Comparison of ENCODE assay signal across 20 cellular contexts in genomic region chr11:7552666-7553065, GRCh38. TPM values are rescaled to one million over a fixed set of nuclear protein-coding genes. Genes with fewer than 3 reads are reported as not detected.
DNase-seq lines count a peak whose midpoint lies in the region; ATAC-seq and TF ChIP-seq lines count a peak whose summit lies in the region.
"Had no signal": no experiment of that assay in that cellular context is flagged by ENCODE, and none has a peak within 500 bp of the region (broad histone marks: within the 10 kb centered on the region; RNA-seq: fewer than 3 reads in every experiment).

No MANE protein-coding gene starts in this region.

- peak overlapping the region; percentile 17 for H3K27ac ChIP-seq in angular gyrus (ENCODE audit: low read depth, low read length)
- peak overlapping the region; percentile 72 for H3K27ac ChIP-seq in psoas muscle

- H3K36me3 ChIP-seq in psoas muscle (ENCODE audit: insufficient read depth in 1 of 2, low read depth in 1 of 2): peaks cover 0 to 5% of the 10 kb centered on the region in 2 donors

- no peak overlapping the region for H3K4me3 ChIP-seq in psoas muscle
- H3K4me3 ChIP-seq: A549, GM23248 had no signal

- no peaks in the 10 kb centered on the region for H3K9me3 ChIP-seq in psoas muscle
- H3K9me3 ChIP-seq: A549, Caco-2 had no signal

- ATAC-seq in left colon (peak; percentile 63), psoas muscle (no peak), GM21423 (IDR thresholded peaks at IDR 0.05; ENCODE audit: unreplicated experiment) (no peak), HG03469 (IDR thresholded peaks at IDR 0.05; ENCODE audit: unreplicated experiment) (no peak), HG03378 (IDR thresholded peaks at IDR 0.05; ENCODE audit: unreplicated experiment) (no peak)
- ATAC-seq: A549 had no signal

- H3K27me3 ChIP-seq in psoas muscle (ENCODE audit: insufficient read depth in 3 of 3, low read length in 2 of 3): no peaks in the 10 kb centered on the region

- intact Hi-C loops in left colon (cut with DNase I, micrococcal nuclease): no loop called here
- intact Hi-C loops in psoas muscle (cut with DNase I): no loop called here

- peaks cover 36% of the 10 kb centered on the region for H3K4me1 ChIP-seq in psoas muscle

- TF ChIP-seq CTCF in psoas muscle (IDR thresholded peaks at IDR 0.05): no peak

- WGBS in psoas muscle, 3 donors: 30 to 56% (median 44%) methylated on average over 4 of the region's 4 CpGs

- DNase-seq in SK-MEL-5 (ENCODE audit: low read depth, low spot score): peak; percentile 88
- DNase-seq in left colon: no peak
- no peak for DNase-seq in psoas muscle
- DNase-seq in GM19238 (ENCODE audit: insufficient read length, low spot score): no peak
- DNase-seq: 8988T; ACHN; AML-193; C1 segment of cervical spinal cord; Caco-2; CD4-positive, alpha-beta memory T cell; DMS153; DND-41; GM23248; H7; HCEC 1CT had no signal

- in situ Hi-C loops in SK-MEL-5 (cut with HindIII; ENCODE audit: low pct_unique_long_range_greater_than_20kb, low sequenced_read_pairs): no loop called here

RNA-seq across cellular contexts. Expression of gene PPFIBP2, which starts 38.9 kb away (rescaled TPM):
- 23.6 and 27.6 TPM in 2 replicates for total RNA-seq in SK-MEL-5 (2014; rRNA removed; shearing (Covaris generic))
- 21.2 and 30.9 TPM in 2 replicates for polyA plus RNA-seq in SK-MEL-5 (2015; cell fraction: cytosol; rRNA removed)
- polyA plus RNA-seq in SK-MEL-5 (2015; cell fraction: nucleus; rRNA removed): 39.4 and 49.5 TPM in 2 replicates
- total RNA-seq in left colon (10 to 100 TPM; 63.5 to 81.1 TPM), psoas muscle (10 to 100 TPM; 19.7 to 54.8 (median 32.5) TPM)
- 10 to 100 TPM in 2 of 3 donors, 1 to 10 TPM in 1; 7.4 to 19.0 (median 14.6) TPM for polyA plus RNA-seq in psoas muscle
